ENCODE assay signal across 8 cellular contexts in genomic region chr7:99324966-99325596, GRCh38. TPM values are rescaled to one million over a fixed set of nuclear protein-coding genes. Genes with fewer than 3 reads are reported as not detected.
DNase-seq lines count a peak whose midpoint lies in the region; ATAC-seq and TF ChIP-seq lines count a peak whose summit lies in the region.

No MANE protein-coding gene starts in this region.

- peak overlapping the region; percentile 99 for H3K4me3 ChIP-seq in GM23338
- peak overlapping the region; percentile 70 for H3K4me3 ChIP-seq in fibroblast of villous mesenchyme (ENCODE audit: low read depth, low read length)
- peak overlapping the region; percentile 91 to 100 (median 96) for H3K4me3 ChIP-seq in sigmoid colon

- peaks cover 20% of the 10 kb centered on the region; the same call in 1 of the 2 replicates for H4K20me1 ChIP-seq in GM23338 (replicated peaks; ENCODE audit: insufficient read depth)

- no peaks in the 10 kb centered on the region for H3K36me3 ChIP-seq in GM23338 (ENCODE audit: insufficient read depth)
- no peaks in the 10 kb centered on the region for H3K36me3 ChIP-seq in sigmoid colon

- H3K9me2 ChIP-seq in GM23338 (ENCODE audit: insufficient read depth), result no peaks in the 10 kb centered on the region

- no peak for TF ChIP-seq EP300 in sigmoid colon (IDR thresholded peaks at IDR 0.05)

- H3K4me1 ChIP-seq in GM23338 (ENCODE audit: insufficient read depth) (peaks cover 16% of the 10 kb centered on the region), sigmoid colon (peaks cover 0 to 46% (median 35%) of the 10 kb centered on the region in 4 donors)

- H3K4me1 Mint-ChIP-seq in CD14-positive monocyte (peaks cover 41% of the 10 kb centered on the region), GM23338 (peaks cover 16% of the 10 kb centered on the region)

- 29 to 32% methylated on average over 15 of the region's 15 CpGs for WGBS in sigmoid colon, 2 donors

- no peaks in the 10 kb centered on the region for H3K9me3 ChIP-seq in sigmoid colon

- H3K9me3 Mint-ChIP-seq in CD14-positive monocyte (peaks cover 0 to 1% (median 0%) of the 10 kb centered on the region in 7 donors), GM23338 (no peaks in the 10 kb centered on the region)

- H3K36me3 Mint-ChIP-seq in CD14-positive monocyte, result peaks cover under 1 to 4% of the 10 kb centered on the region in 2 donors
- H3K36me3 Mint-ChIP-seq in GM23338 (ENCODE audit: low read depth), result no peaks in the 10 kb centered on the region; the same call in 2 of the 3 replicates

- H3K4me3 Mint-ChIP-seq in CD14-positive monocyte, result peak overlapping the region; percentile 93 to 94
- peak overlapping the region; percentile 80 for H3K4me3 Mint-ChIP-seq in GM23338

- peak overlapping the region; percentile 98 for H2AFZ ChIP-seq in GM23338

- peaks cover 1 to 3% (median 2%) of the 10 kb centered on the region in 3 donors for H3K27me3 Mint-ChIP-seq in CD14-positive monocyte (ENCODE audit: low read depth in 3 of 3)
- peaks cover 9% of the 10 kb centered on the region for H3K27me3 Mint-ChIP-seq in GM23338 (ENCODE audit: insufficient read depth, low read depth, poor library complexity)

- intact Hi-C loops in CD14-positive monocyte (cut with micrococcal nuclease), result loop anchor here (5.0 to 10.0 kb wide), 2 partner anchors 183 to 450 kb away; partner anchors contain the start of genes SMURF1 (in 1 of the 2), TMEM130 (in 1 of the 2) and TRRAP (in 1 of the 2)
- intact Hi-C loops in sigmoid colon (cut with DNase I), result loop anchor here (5.0 to 10.0 kb wide), 2 partner anchors 183 to 230 kb away; partner anchors contain the start of genes FAM200A, SMURF1 and ZNF655

- peak overlapping the region; percentile 97 for H3K4me2 ChIP-seq in GM23338

- TF ChIP-seq POLR2A in sigmoid colon (IDR thresholded peaks at IDR 0.05), result no peak

- TF ChIP-seq CTCF in CD14-positive monocyte (IDR thresholded peaks at IDR 0.05) (no peak), GM23338 (conservative IDR thresholded peaks at IDR 0.05; ENCODE audit: low read depth in 2 of 2) (no peak), fibroblast of villous mesenchyme (IDR thresholded peaks at IDR 0.05; ENCODE audit: insufficient read depth, low read depth, low read length) (no peak), sigmoid colon (IDR thresholded peaks at IDR 0.05) (no peak)

- DNase-seq in CD14-positive monocyte (ENCODE audit: low spot score) (no peak), GM23338 (ENCODE audit: low spot score) (peak; percentile 17), fibroblast of villous mesenchyme (ENCODE audit: low read depth) (no peak), sigmoid colon (no peak), NCI-H2196 treated with DMSO at 0.1 percent for 48 hours (lab: John Stamatoyannopoulos, UW; ENCODE audit: unreplicated experiment) (no peak), foreskin melanocyte (no peak)
- DNase-seq in activated effector memory CD4-positive, alpha-beta T cell treated with anti-CD3 and anti-CD28 coated beads, Interleukin-2, amount 50 U/mL, for 16 hours, result no peak

- H3K79me2 ChIP-seq in GM23338 (replicated peaks; ENCODE audit: insufficient read depth), result peaks cover 41% of the 10 kb centered on the region

- 0 out of 2 replicates have a peak, but pooled peaks cover 5% of the 10 kb centered on the region for H3F3A ChIP-seq in GM23338 (replicated peaks; ENCODE audit: low read depth)

- no peaks in the 10 kb centered on the region for H3K27me3 ChIP-seq in GM23338 (ENCODE audit: insufficient read depth)
- H3K27me3 ChIP-seq in sigmoid colon, result no peaks in the 10 kb centered on the region

- H3K27ac Mint-ChIP-seq in CD14-positive monocyte (peak overlapping the region; percentile 23 to 96 (median 91)), GM23338 (peak overlapping the region; percentile 72; the same call in 1 of the 2 replicates)

- ATAC-seq in GM23338 (peak; percentile 24), SK-N-SH treated with all-trans-retinoic acid at 6 μM for 48 hours (peak; percentile 5)

- H3K27ac ChIP-seq in GM23338 (ENCODE audit: low read depth) (peak overlapping the region; percentile 90; the same call in 1 of the 2 replicates), sigmoid colon (peak overlapping the region; percentile 88 to 91 (median 89))

TF ChIP-seq in GM23338, 12 proteins besides CTCF, POLR2A, EP300 and RAD21:
- TF ChIP-seq POLR2AphosphoS5 (IDR thresholded peaks at IDR 0.05; ENCODE audit: low read depth), result no peak

TF ChIP-seq in SK-N-SH treated with all-trans-retinoic acid at 6 μM for 48 hours, 23 proteins besides CTCF, POLR2A, EP300 and RAD21 (continues in another document):
- TF ChIP-seq ISL1 (CRISPR knock-in tag; IDR thresholded peaks at IDR 0.05), result no peak
- TF ChIP-seq ARNTL (CRISPR knock-in tag; IDR thresholded peaks at IDR 0.05; ENCODE audit: borderline replicate concordance, low read depth), result no peak
- TF ChIP-seq TOX (CRISPR knock-in tag; IDR thresholded peaks at IDR 0.05; ENCODE audit: borderline replicate concordance), result no peak
- TF ChIP-seq ZFP30 (CRISPR knock-in tag; IDR thresholded peaks at IDR 0.05), result no peak
- no peak for TF ChIP-seq ZFP3 (CRISPR knock-in tag; IDR thresholded peaks at IDR 0.05)
- TF ChIP-seq ESRRG (CRISPR knock-in tag; IDR thresholded peaks at IDR 0.05), result no peak
- TF ChIP-seq ZNF8 (CRISPR knock-in tag; IDR thresholded peaks at IDR 0.05), result no peak
- TF ChIP-seq SNAI2 (CRISPR knock-in tag; IDR thresholded peaks at IDR 0.05), result no peak
- TF ChIP-seq CREB5 (CRISPR knock-in tag; IDR thresholded peaks at IDR 0.05; ENCODE audit: low read depth), result no peak
- TF ChIP-seq, protein P1, sequence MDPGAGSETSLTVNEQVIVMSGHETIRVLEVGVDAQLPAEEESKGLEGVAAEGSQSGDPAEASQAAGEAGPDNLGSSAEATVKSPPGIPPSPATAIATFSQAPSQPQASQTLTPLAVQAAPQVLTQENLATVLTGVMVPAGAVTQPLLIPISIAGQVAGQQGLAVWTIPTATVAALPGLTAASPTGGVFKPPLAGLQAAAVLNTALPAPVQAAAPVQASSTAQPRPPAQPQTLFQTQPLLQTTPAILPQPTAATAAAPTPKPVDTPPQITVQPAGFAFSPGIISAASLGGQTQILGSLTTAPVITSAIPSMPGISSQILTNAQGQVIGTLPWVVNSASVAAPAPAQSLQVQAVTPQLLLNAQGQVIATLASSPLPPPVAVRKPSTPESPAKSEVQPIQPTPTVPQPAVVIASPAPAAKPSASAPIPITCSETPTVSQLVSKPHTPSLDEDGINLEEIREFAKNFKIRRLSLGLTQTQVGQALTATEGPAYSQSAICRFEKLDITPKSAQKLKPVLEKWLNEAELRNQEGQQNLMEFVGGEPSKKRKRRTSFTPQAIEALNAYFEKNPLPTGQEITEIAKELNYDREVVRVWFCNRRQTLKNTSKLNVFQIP (CRISPR knock-in tag; IDR thresholded peaks at IDR 0.05; ENCODE audit: borderline replicate concordance, low read depth), result no peak
- no peak for TF ChIP-seq ZNF565 (CRISPR knock-in tag; conservative IDR thresholded peaks at IDR 0.05; ENCODE audit: low read depth)
- no peak for TF ChIP-seq ZC3H10 (CRISPR knock-in tag; IDR thresholded peaks at IDR 0.05)
- no peak for TF ChIP-seq TCF4 (CRISPR knock-in tag; IDR thresholded peaks at IDR 0.05; ENCODE audit: borderline replicate concordance)
- TF ChIP-seq ZNF70 (CRISPR knock-in tag; IDR thresholded peaks at IDR 0.05), result no peak
- TF ChIP-seq, protein P2, sequence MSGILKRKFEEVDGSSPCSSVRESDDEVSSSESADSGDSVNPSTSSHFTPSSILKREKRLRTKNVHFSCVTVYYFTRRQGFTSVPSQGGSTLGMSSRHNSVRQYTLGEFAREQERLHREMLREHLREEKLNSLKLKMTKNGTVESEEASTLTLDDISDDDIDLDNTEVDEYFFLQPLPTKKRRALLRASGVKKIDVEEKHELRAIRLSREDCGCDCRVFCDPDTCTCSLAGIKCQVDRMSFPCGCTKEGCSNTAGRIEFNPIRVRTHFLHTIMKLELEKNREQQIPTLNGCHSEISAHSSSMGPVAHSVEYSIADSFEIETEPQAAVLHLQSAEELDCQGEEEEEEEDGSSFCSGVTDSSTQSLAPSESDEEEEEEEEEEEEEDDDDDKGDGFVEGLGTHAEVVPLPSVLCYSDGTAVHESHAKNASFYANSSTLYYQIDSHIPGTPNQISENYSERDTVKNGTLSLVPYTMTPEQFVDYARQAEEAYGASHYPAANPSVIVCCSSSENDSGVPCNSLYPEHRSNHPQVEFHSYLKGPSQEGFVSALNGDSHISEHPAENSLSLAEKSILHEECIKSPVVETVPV (CRISPR knock-in tag; IDR thresholded peaks at IDR 0.05), result no peak
- TF ChIP-seq GLIS3 (CRISPR knock-in tag; IDR thresholded peaks at IDR 0.05), result no peak

RNA-seq across cellular contexts. Expression of gene ARPC1A, which starts 0.6 kb away (rescaled TPM):
- polyA plus RNA-seq in CD14-positive monocyte (100 to 1,000 TPM; 104 to 107 TPM), GM23338 (2016; fragmentation: Nextera tagmentation; extraction: Ambion mirVana) (210 and 246 TPM in 2 replicates), sigmoid colon (100 to 1,000 TPM; 181 to 396 (median 263) TPM)
- total RNA-seq in GM23338 (2014; rRNA removed; shearing (Covaris generic)), result 108 and 168 TPM in 2 replicates
- total RNA-seq in fibroblast of villous mesenchyme (158 and 160 TPM in 2 replicates), sigmoid colon (100 to 1,000 TPM in 2 of 4 donors, 10 to 100 TPM in 2; 94.6 to 131 (median 111) TPM)

RNA-seq across cellular contexts. Expression of gene ARPC1B, which starts 49.4 kb away (rescaled TPM):
- 1,000 to 10,000 TPM; 1,282 to 1,362 TPM for polyA plus RNA-seq in CD14-positive monocyte
- total RNA-seq in GM23338 (2014; rRNA removed; shearing (Covaris generic)), result 93.2 and 132 TPM in 2 replicates
- polyA plus RNA-seq in GM23338 (2016; fragmentation: Nextera tagmentation; extraction: Ambion mirVana), result 89.7 and 101 TPM in 2 replicates
- 186 and 241 TPM in 2 replicates for total RNA-seq in fibroblast of villous mesenchyme
- total RNA-seq in sigmoid colon, result 100 to 1,000 TPM in 2 of 4 donors, 10 to 100 TPM in 2; 70.3 to 136 (median 105) TPM
- 100 to 1,000 TPM; 229 to 390 (median 313) TPM for polyA plus RNA-seq in sigmoid colon

RNA-seq across cellular contexts. Expression of gene MYH16, which starts 52.4 kb away (rescaled TPM):
- not detected for polyA plus RNA-seq in CD14-positive monocyte
- total RNA-seq in GM23338 (2014; rRNA removed; shearing (Covaris generic)), result not detected in 2 replicates
- polyA plus RNA-seq in GM23338 (2016; fragmentation: Nextera tagmentation; extraction: Ambion mirVana), result not detected in 2 replicates
- total RNA-seq in fibroblast of villous mesenchyme, result not detected in 2 replicates
- not detected for total RNA-seq in sigmoid colon
- polyA plus RNA-seq in sigmoid colon, result under 1 TPM in 1 of 3 donors, not detected in 2; 0.19 TPM
